ENCODE assay signal across 1 cellular context in genomic region chr21:38120984-38121855, GRCh38.
TF ChIP-seq lines count a peak whose summit lies in the region.

No MANE protein-coding gene starts in this region.

TF ChIP-seq in K562, 482 proteins besides CTCF, POLR2A, EP300 and RAD21 (continued from another document and continues in another):
- no peak for TF ChIP-seq ZNF134 (CRISPR knock-in tag; conservative IDR thresholded peaks at IDR 0.05)
- TF ChIP-seq, protein P1, sequence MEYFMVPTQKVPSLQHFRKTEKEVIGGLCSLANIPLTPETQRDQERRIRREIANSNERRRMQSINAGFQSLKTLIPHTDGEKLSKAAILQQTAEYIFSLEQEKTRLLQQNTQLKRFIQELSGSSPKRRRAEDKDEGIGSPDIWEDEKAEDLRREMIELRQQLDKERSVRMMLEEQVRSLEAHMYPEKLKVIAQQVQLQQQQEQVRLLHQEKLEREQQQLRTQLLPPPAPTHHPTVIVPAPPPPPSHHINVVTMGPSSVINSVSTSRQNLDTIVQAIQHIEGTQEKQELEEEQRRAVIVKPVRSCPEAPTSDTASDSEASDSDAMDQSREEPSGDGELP (CRISPR knock-in tag; IDR thresholded peaks at IDR 0.05; ENCODE audit: borderline replicate concordance) = peak; percentile 63; the same call in 1 of the 2 replicates
- TF ChIP-seq BCOR (IDR thresholded peaks at IDR 0.05) = peak; percentile 73
- TF ChIP-seq ZNF263 (CRISPR knock-in tag; IDR thresholded peaks at IDR 0.05; ENCODE audit: borderline replicate concordance) = peak; percentile 24; the same call in 1 of the 2 replicates
- peak in 1 of 2 experiments; percentile 63; a peak in 3 of 4 replicates for TF ChIP-seq TBL1XR1 (IDR thresholded peaks at IDR 0.05; ENCODE audit: low read length in 2 of 2)
- peak; percentile 12 for TF ChIP-seq ZFX (CRISPR knock-in tag; IDR thresholded peaks at IDR 0.05)
- peak; percentile 68 for TF ChIP-seq SAP30 (IDR thresholded peaks at IDR 0.05; ENCODE audit: borderline replicate concordance, insufficient read depth, low read depth, low read length, poor library complexity, severe bottlenecking)
- TF ChIP-seq SMARCA4 (IDR thresholded peaks at IDR 0.05) = no peak; the same call in 1 of the 2 replicates
- TF ChIP-seq NRF1 (conservative IDR thresholded peaks at IDR 0.05 in 1 of 2, IDR thresholded peaks at IDR 0.05 in 1 of 2) = peak; percentile 72 to 75
- TF ChIP-seq TARDBP (IDR thresholded peaks at IDR 0.05) = 0 out of 2 replicates have a peak, but pooled peaks have one; percentile 25
- peak; percentile 67 for TF ChIP-seq ELF1 (tag; IDR thresholded peaks at IDR 0.05)
- TF ChIP-seq SNRNP70 (optimal IDR thresholded peaks at IDR 0.05; ENCODE audit: low read depth, low read length) = no peak
- peak; percentile 10 to 54; a peak in 2 of 4 replicates for TF ChIP-seq FOXA3 (CRISPR knock-in tag; conservative IDR thresholded peaks at IDR 0.05 in 1 of 2, IDR thresholded peaks at IDR 0.05 in 1 of 2)
- TF ChIP-seq, protein P2, sequence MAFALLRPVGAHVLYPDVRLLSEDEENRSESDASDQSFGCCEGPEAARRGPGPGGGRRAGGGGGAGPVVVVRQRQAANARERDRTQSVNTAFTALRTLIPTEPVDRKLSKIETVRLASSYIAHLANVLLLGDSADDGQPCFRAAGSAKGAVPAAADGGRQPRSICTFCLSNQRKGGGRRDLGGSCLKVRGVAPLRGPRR (CRISPR knock-in tag; IDR thresholded peaks at IDR 0.05) = 0 out of 2 replicates have a peak, but pooled peaks have one; percentile 41
- TF ChIP-seq PHF20 (IDR thresholded peaks at IDR 0.05; ENCODE audit: partially characterized antibody) = peak; percentile 77
- TF ChIP-seq TEAD4 (IDR thresholded peaks at IDR 0.05; ENCODE audit: low read length) = peak; percentile 5; the same call in 1 of the 2 replicates
- TF ChIP-seq TEAD4 (CRISPR knock-in tag; IDR thresholded peaks at IDR 0.05; ENCODE audit: borderline replicate concordance) = no peak
- TF ChIP-seq, protein P3, sequence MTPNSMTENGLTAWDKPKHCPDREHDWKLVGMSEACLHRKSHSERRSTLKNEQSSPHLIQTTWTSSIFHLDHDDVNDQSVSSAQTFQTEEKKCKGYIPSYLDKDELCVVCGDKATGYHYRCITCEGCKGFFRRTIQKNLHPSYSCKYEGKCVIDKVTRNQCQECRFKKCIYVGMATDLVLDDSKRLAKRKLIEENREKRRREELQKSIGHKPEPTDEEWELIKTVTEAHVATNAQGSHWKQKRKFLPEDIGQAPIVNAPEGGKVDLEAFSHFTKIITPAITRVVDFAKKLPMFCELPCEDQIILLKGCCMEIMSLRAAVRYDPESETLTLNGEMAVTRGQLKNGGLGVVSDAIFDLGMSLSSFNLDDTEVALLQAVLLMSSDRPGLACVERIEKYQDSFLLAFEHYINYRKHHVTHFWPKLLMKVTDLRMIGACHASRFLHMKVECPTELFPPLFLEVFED (CRISPR knock-in tag; conservative IDR thresholded peaks at IDR 0.05) = 0 out of 2 replicates have a peak, but pooled peaks have one; percentile 72
- TF ChIP-seq ATF1 (CRISPR knock-in tag; IDR thresholded peaks at IDR 0.05) = peak; percentile 59; the same call in 1 of the 2 replicates
- peak; percentile 99 for TF ChIP-seq ATF1 (tag; IDR thresholded peaks at IDR 0.05)
- TF ChIP-seq, protein P4, sequence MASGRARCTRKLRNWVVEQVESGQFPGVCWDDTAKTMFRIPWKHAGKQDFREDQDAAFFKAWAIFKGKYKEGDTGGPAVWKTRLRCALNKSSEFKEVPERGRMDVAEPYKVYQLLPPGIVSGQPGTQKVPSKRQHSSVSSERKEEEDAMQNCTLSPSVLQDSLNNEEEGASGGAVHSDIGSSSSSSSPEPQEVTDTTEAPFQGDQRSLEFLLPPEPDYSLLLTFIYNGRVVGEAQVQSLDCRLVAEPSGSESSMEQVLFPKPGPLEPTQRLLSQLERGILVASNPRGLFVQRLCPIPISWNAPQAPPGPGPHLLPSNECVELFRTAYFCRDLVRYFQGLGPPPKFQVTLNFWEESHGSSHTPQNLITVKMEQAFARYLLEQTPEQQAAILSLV (tag; IDR thresholded peaks at IDR 0.05) = no peak
- TF ChIP-seq ZSCAN29 (IDR thresholded peaks at IDR 0.05) = peak; percentile 70; the same call in 1 of the 2 replicates
- TF ChIP-seq ELK1 (CRISPR knock-in tag; IDR thresholded peaks at IDR 0.05) = no peak
- TF ChIP-seq, protein P5, sequence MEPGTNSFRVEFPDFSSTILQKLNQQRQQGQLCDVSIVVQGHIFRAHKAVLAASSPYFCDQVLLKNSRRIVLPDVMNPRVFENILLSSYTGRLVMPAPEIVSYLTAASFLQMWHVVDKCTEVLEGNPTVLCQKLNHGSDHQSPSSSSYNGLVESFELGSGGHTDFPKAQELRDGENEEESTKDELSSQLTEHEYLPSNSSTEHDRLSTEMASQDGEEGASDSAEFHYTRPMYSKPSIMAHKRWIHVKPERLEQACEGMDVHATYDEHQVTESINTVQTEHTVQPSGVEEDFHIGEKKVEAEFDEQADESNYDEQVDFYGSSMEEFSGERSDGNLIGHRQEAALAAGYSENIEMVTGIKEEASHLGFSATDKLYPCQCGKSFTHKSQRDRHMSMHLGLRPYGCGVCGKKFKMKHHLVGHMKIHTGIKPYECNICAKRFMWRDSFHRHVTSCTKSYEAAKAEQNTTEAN (CRISPR knock-in tag; IDR thresholded peaks at IDR 0.05) = no peak
- no peak for TF ChIP-seq ZFP30 (CRISPR knock-in tag; IDR thresholded peaks at IDR 0.05; ENCODE audit: borderline replicate concordance)
- peak; percentile 31; the same call in 1 of the 2 replicates for TF ChIP-seq ZNF239 (CRISPR knock-in tag; IDR thresholded peaks at IDR 0.05)
- no peak for TF ChIP-seq ZC3H4 (CRISPR knock-in tag; IDR thresholded peaks at IDR 0.05; ENCODE audit: borderline replicate concordance)
- no peak for TF ChIP-seq HIVEP1 (CRISPR knock-in tag; IDR thresholded peaks at IDR 0.05)
- peak; percentile 43; the same call in 1 of the 2 replicates for TF ChIP-seq RFX5 (IDR thresholded peaks at IDR 0.05; ENCODE audit: low read depth, low read length)
- TF ChIP-seq, protein P6, sequence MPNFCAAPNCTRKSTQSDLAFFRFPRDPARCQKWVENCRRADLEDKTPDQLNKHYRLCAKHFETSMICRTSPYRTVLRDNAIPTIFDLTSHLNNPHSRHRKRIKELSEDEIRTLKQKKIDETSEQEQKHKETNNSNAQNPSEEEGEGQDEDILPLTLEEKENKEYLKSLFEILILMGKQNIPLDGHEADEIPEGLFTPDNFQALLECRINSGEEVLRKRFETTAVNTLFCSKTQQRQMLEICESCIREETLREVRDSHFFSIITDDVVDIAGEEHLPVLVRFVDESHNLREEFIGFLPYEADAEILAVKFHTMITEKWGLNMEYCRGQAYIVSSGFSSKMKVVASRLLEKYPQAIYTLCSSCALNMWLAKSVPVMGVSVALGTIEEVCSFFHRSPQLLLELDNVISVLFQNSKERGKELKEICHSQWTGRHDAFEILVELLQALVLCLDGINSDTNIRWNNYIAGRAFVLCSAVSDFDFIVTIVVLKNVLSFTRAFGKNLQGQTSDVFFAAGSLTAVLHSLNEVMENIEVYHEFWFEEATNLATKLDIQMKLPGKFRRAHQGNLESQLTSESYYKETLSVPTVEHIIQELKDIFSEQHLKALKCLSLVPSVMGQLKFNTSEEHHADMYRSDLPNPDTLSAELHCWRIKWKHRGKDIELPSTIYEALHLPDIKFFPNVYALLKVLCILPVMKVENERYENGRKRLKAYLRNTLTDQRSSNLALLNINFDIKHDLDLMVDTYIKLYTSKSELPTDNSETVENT (CRISPR knock-in tag; IDR thresholded peaks at IDR 0.05) = peak; percentile 73; the same call in 1 of the 2 replicates
- TF ChIP-seq MTF1 (CRISPR knock-in tag; IDR thresholded peaks at IDR 0.05; ENCODE audit: borderline replicate concordance) = 0 out of 2 replicates have a peak, but pooled peaks have one; percentile 23
- TF ChIP-seq SP2 (IDR thresholded peaks at IDR 0.05; ENCODE audit: extremely low read depth, low read depth, low read length, poor library complexity, severe bottlenecking) = peak; percentile 58
- TF ChIP-seq SMARCC2 (IDR thresholded peaks at IDR 0.05; ENCODE audit: low read depth) = no peak; the same call in 1 of the 2 replicates
- 0 out of 2 replicates have a peak, but pooled peaks have one; percentile 41 for TF ChIP-seq CHD2 (IDR thresholded peaks at IDR 0.05; ENCODE audit: low read depth, low read length)
- peak; percentile 96 for TF ChIP-seq NFRKB (IDR thresholded peaks at IDR 0.05; ENCODE audit: low read depth)
- no peak for TF ChIP-seq ZFPM2 (CRISPR knock-in tag; IDR thresholded peaks at IDR 0.05)
- TF ChIP-seq ZKSCAN8 (CRISPR knock-in tag; IDR thresholded peaks at IDR 0.05) = no peak
- 0 out of 4 replicates have a peak, but pooled peaks of 1 of the 2 experiments have one; percentile 59 for TF ChIP-seq KDM4B (IDR thresholded peaks at IDR 0.05; ENCODE audit: borderline replicate concordance in 2 of 2, low read depth in 1 of 2)
- peak; percentile 88 for TF ChIP-seq RBFOX2 (IDR thresholded peaks at IDR 0.05; ENCODE audit: low read depth, low read length)
- TF ChIP-seq ZNF644 (tag; IDR thresholded peaks at IDR 0.05; ENCODE audit: low read depth) = peak; percentile 47; the same call in 1 of the 2 replicates
- peak; percentile 92 for TF ChIP-seq ATF7 (IDR thresholded peaks at IDR 0.05)
- TF ChIP-seq BCL6 (CRISPR knock-in tag; IDR thresholded peaks at IDR 0.05) = no peak
- TF ChIP-seq, protein P7, sequence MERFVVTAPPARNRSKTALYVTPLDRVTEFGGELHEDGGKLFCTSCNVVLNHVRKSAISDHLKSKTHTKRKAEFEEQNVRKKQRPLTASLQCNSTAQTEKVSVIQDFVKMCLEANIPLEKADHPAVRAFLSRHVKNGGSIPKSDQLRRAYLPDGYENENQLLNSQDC (CRISPR knock-in tag; IDR thresholded peaks at IDR 0.05) = no peak
- TF ChIP-seq, protein P8, sequence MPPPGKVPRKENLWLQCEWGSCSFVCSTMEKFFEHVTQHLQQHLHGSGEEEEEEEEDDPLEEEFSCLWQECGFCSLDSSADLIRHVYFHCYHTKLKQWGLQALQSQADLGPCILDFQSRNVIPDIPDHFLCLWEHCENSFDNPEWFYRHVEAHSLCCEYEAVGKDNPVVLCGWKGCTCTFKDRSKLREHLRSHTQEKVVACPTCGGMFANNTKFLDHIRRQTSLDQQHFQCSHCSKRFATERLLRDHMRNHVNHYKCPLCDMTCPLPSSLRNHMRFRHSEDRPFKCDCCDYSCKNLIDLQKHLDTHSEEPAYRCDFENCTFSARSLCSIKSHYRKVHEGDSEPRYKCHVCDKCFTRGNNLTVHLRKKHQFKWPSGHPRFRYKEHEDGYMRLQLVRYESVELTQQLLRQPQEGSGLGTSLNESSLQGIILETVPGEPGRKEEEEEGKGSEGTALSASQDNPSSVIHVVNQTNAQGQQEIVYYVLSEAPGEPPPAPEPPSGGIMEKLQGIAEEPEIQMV (tag; conservative IDR thresholded peaks at IDR 0.05; ENCODE audit: low read depth) = no peak
- no peak; the same call in 1 of the 2 replicates for TF ChIP-seq SOX6 (IDR thresholded peaks at IDR 0.05)
- TF ChIP-seq MECOM (CRISPR knock-in tag; IDR thresholded peaks at IDR 0.05) = peak; percentile 72; the same call in 1 of the 2 replicates
- peak in 1 of 2 experiments; percentile 73; a peak in 2 of 4 replicates for TF ChIP-seq HDAC1 (IDR thresholded peaks at IDR 0.05)
- peak; percentile 89 for TF ChIP-seq TAF9B (IDR thresholded peaks at IDR 0.05; ENCODE audit: partially characterized antibody)
- TF ChIP-seq ARNT (IDR thresholded peaks at IDR 0.05) = peak in 1 of 2 experiments; percentile 40; a peak in 3 of 4 replicates
- TF ChIP-seq KDM2B (CRISPR knock-in tag; IDR thresholded peaks at IDR 0.05) = 0 out of 2 replicates have a peak, but pooled peaks have one; percentile 51
- no peak; the same call in 1 of the 2 replicates for TF ChIP-seq NR2C1 (IDR thresholded peaks at IDR 0.05)
- TF ChIP-seq NR2C1 (tag; IDR thresholded peaks at IDR 0.05) = no peak
- TF ChIP-seq HMG20A (CRISPR knock-in tag; conservative IDR thresholded peaks at IDR 0.05) = 0 out of 2 replicates have a peak, but pooled peaks have one; percentile 55
- TF ChIP-seq SMARCA5 (IDR thresholded peaks at IDR 0.05) = peak; percentile 82
- TF ChIP-seq ZNF695 (CRISPR knock-in tag; IDR thresholded peaks at IDR 0.05) = no peak
